Comparison of ENCODE assay signal across 17 cellular contexts in genomic region chr12:108358580-108358965, GRCh38. TPM values are rescaled to one million over a fixed set of nuclear protein-coding genes. Genes with fewer than 3 reads are reported as not detected.
DNase-seq lines count a peak whose midpoint lies in the region; ATAC-seq, FAIRE-seq and TF ChIP-seq lines count a peak whose summit lies in the region.
"Had no signal": no experiment of that assay in that cellular context is flagged by ENCODE, and none has a peak within 500 bp of the region (broad histone marks: within the 10 kb centered on the region; RNA-seq: fewer than 3 reads in every experiment).

No MANE protein-coding gene starts in this region.

- no peak for ATAC-seq in HG03039 (IDR thresholded peaks at IDR 0.05; ENCODE audit: unreplicated experiment)
- ATAC-seq: HCT116, HepG2 had no signal

- H3K4me2 ChIP-seq in GM23248 (ENCODE audit: unreplicated experiment), result no peak overlapping the region
- H3K4me2 ChIP-seq in astrocyte (ENCODE audit: low read length), result no peak overlapping the region

- FAIRE-seq in astrocyte (lab: Jason Lieb, UNC), result no peak
- FAIRE-seq: G401.6, HepG2 had no signal

- H3K4me1 Mint-ChIP-seq in astrocyte (ENCODE audit: low read depth, unreplicated experiment) (peaks cover 13% of the 10 kb centered on the region), nephron progenitor cell (peaks cover 44% of the 10 kb centered on the region), type B pancreatic cell (ENCODE audit: unreplicated experiment) (peaks cover 19% of the 10 kb centered on the region)

- H3K27me3 ChIP-seq in GM23248 (replicated peaks; ENCODE audit: insufficient read depth), result no peaks in the 10 kb centered on the region
- peaks cover 23% of the 10 kb centered on the region for H3K27me3 ChIP-seq in astrocyte (ENCODE audit: insufficient read depth, low read length)

- H3K4me3 Mint-ChIP-seq in astrocyte (ENCODE audit: unreplicated experiment) (no peak overlapping the region), nephron progenitor cell (no peak overlapping the region), type B pancreatic cell (no peak overlapping the region)
- H3K4me3 Mint-ChIP-seq: B cell; CD4-positive, alpha-beta T cell had no signal

- TF ChIP-seq CTCF in astrocyte (IDR thresholded peaks at IDR 0.05; ENCODE audit: insufficient read depth, low read depth, low read length) (no peak), nephron progenitor cell (IDR thresholded peaks at IDR 0.05) (no peak), type B pancreatic cell (conservative IDR thresholded peaks at IDR 0.05) (no peak)

- H3F3A ChIP-seq in GM23248 (ENCODE audit: insufficient read depth), result no peaks in the 10 kb centered on the region; the same call in none of the 2 replicates

- H3K9me3 ChIP-seq in GM23248 (ENCODE audit: low read depth), result no peaks in the 10 kb centered on the region
- no peaks in the 10 kb centered on the region for H3K9me3 ChIP-seq in astrocyte (ENCODE audit: insufficient read depth, low read depth, low read length)

- 10 to 11% methylated on average over 7 of the region's 7 CpGs for WGBS in GM23248 (ENCODE audit: low coverage in 1 of 2, low lambda C conversion rate in 2 of 2, missing lambda C conversion rate in 2 of 2), 2 experiments

- no peaks in the 10 kb centered on the region for H3K36me3 ChIP-seq in GM23248 (ENCODE audit: low read depth)
- H3K36me3 ChIP-seq in astrocyte (ENCODE audit: insufficient read depth, low read length), result no peaks in the 10 kb centered on the region

- DNase-seq in GM23248 (peak; percentile 25), astrocyte (ENCODE audit: low read depth) (peak; percentile 20), nephron progenitor cell (no peak), type B pancreatic cell (ENCODE audit: extremely low spot score, unreplicated experiment) (no peak), KBM-7 (no peak), GF-D8 (lab: John Stamatoyannopoulos, UW) (no peak)
- DNase-seq: ACHN; C1 segment of cervical spinal cord; Calu3; CD4-positive, alpha-beta T cell; DMS 273 treated with DMSO at 0.1 percent for 48 hours had no signal

- no peak overlapping the region for H2AFZ ChIP-seq in GM23248
- no peak overlapping the region for H2AFZ ChIP-seq in astrocyte (ENCODE audit: low read depth, low read length)

- H3K27ac Mint-ChIP-seq in astrocyte (ENCODE audit: unreplicated experiment), result no peak overlapping the region
- H3K27ac Mint-ChIP-seq in nephron progenitor cell, result peak overlapping the region; percentile 55
- peak overlapping the region; percentile 23 for H3K27ac Mint-ChIP-seq in type B pancreatic cell
- H3K27ac Mint-ChIP-seq: B cell; CD4-positive, alpha-beta T cell had no signal

- H3K27ac ChIP-seq in GM23248 (no peak overlapping the region), astrocyte (ENCODE audit: low read depth, low read length) (no peak overlapping the region)

- no peaks in the 10 kb centered on the region for H3K36me3 Mint-ChIP-seq in astrocyte (ENCODE audit: low read depth, unreplicated experiment)
- no peaks in the 10 kb centered on the region for H3K36me3 Mint-ChIP-seq in nephron progenitor cell (ENCODE audit: low read depth)
- no peaks in the 10 kb centered on the region for H3K36me3 Mint-ChIP-seq in type B pancreatic cell

- H3K4me1 ChIP-seq in GM23248 (ENCODE audit: insufficient read depth) (peaks cover 9% of the 10 kb centered on the region), astrocyte (ENCODE audit: insufficient read depth, low read length) (no peaks in the 10 kb centered on the region)

- peaks cover 10% of the 10 kb centered on the region for H3K27me3 Mint-ChIP-seq in astrocyte (ENCODE audit: low read depth, unreplicated experiment)
- H3K27me3 Mint-ChIP-seq in nephron progenitor cell (ENCODE audit: low read depth, poor library complexity), result no peaks in the 10 kb centered on the region
- H3K27me3 Mint-ChIP-seq in type B pancreatic cell, result peaks cover 13% of the 10 kb centered on the region

- peaks cover 5% of the 10 kb centered on the region for H3K9me3 Mint-ChIP-seq in astrocyte (ENCODE audit: unreplicated experiment)
- peaks cover 5% of the 10 kb centered on the region for H3K9me3 Mint-ChIP-seq in nephron progenitor cell
- peaks cover 5% of the 10 kb centered on the region for H3K9me3 Mint-ChIP-seq in type B pancreatic cell
- H3K9me3 Mint-ChIP-seq: CD4-positive, alpha-beta T cell had no signal

- H3K4me3 ChIP-seq in GM23248 (no peak overlapping the region), astrocyte (ENCODE audit: insufficient read depth, low read depth, low read length) (no peak overlapping the region)

- in situ Hi-C loops in GM23248 (cut with MboI), result no loop called here
- in situ Hi-C loops in KBM-7 (cut with MboI; ENCODE audit: low pct_unique_long_range_greater_than_20kb, low sequenced_read_pairs), result no loop called here

- no peaks in the 10 kb centered on the region for H3K9me2 ChIP-seq in GM23248 (ENCODE audit: insufficient read depth)

- H3K9ac ChIP-seq in GM23248, result no peak overlapping the region
- no peak overlapping the region for H3K9ac ChIP-seq in astrocyte (ENCODE audit: low read length)

- H3K79me2 ChIP-seq in GM23248 (ENCODE audit: insufficient read depth), result no peaks in the 10 kb centered on the region
- H3K79me2 ChIP-seq in astrocyte (ENCODE audit: insufficient read depth, low read length), result no peaks in the 10 kb centered on the region

- H4K20me1 ChIP-seq in GM23248 (ENCODE audit: insufficient read depth) (no peaks in the 10 kb centered on the region), astrocyte (ENCODE audit: insufficient read depth, low read length) (no peaks in the 10 kb centered on the region)

RNA-seq across cellular contexts. Expression of gene CMKLR1, which starts 19.5 kb away (rescaled TPM):
- total RNA-seq in GM23248 (2014; rRNA removed; shearing (Covaris generic)), result 2.9 and 4.9 TPM in 2 replicates
- polyA plus RNA-seq in GM23248 (2016; fragmentation: Nextera tagmentation; extraction: Ambion mirVana), result 1.9 and 2.2 TPM in 2 replicates
- total RNA-seq in astrocyte (0.57 and 2.2 TPM in 2 replicates), type B pancreatic cell (ENCODE audit: low replicate concordance) (0.50 and 0.97 TPM in 2 replicates)
- total RNA-seq: A172; Calu3; CD4-positive, alpha-beta T cell; HepG2 had no signal
- polyA plus RNA-seq: HepG2 had no signal

Comparison
In these comparisons a context has a peak if more than half of its experiments do, and no peak if none do; other contexts are left out.
1. DNase-seq: peak in GM23248 (single experiment) and astrocyte (single experiment); none in nephron progenitor cell (single experiment), type B pancreatic cell (single experiment), KBM-7 (single experiment) and GF-D8 (single experiment).